19 cellular contexts compared by ENCODE assay signal in genomic region chr11:13229675-13230359, GRCh38. TPM values are rescaled to one million over a fixed set of nuclear protein-coding genes. Genes with fewer than 3 reads are reported as not detected.
A peak's percentile ranks its signal among the peaks of the same experiment; 100 is the strongest.
DNase-seq lines count a peak whose midpoint lies in the region; ATAC-seq and TF ChIP-seq lines count a peak whose summit lies in the region.
"Had no signal": no experiment of that assay in that cellular context is flagged by ENCODE, and none has a peak within 500 bp of the region (broad histone marks: within the 10 kb centered on the region; RNA-seq: fewer than 3 reads in every experiment).

No MANE protein-coding gene starts in this region.

- H3K27ac Mint-ChIP-seq in neural progenitor cell, result peak overlapping the region; percentile 4
- no peak overlapping the region for H3K27ac Mint-ChIP-seq in stimulated activated naive CD8-positive, alpha-beta T cell treated with anti-CD3 and anti-CD28 coated beads, Interleukin-15, amount 100 ng/mL, for 72 hours
- H3K27ac Mint-ChIP-seq: activated T-helper 1 cell treated with anti-CD3 and anti-CD28 coated beads, Interleukin-12 subunit alpha, Interleukin-12 subunit beta, Interleukin-2, Interleukin-4 antibody, amounts not matched to agents 30 ng/mL and 10 ng/mL and 1 ng/mL, durations not matched to agents 14 hours and 24 hours and 36 hours; progenitor cell of endocrine pancreas had no signal

- H3K27me3 ChIP-seq in right cardiac atrium (ENCODE audit: control insufficient read depth, insufficient read depth), result no peaks in the 10 kb centered on the region
- peaks cover 14% of the 10 kb centered on the region for H3K27me3 ChIP-seq in left ventricle myocardium inferior (ENCODE audit: low read depth)
- H3K27me3 ChIP-seq in dorsolateral prefrontal cortex, result no peaks in the 10 kb centered on the region
- H3K27me3 ChIP-seq in neural progenitor cell, result no peaks in the 10 kb centered on the region
- H3K27me3 ChIP-seq in MM.1S (replicated peaks; ENCODE audit: insufficient read depth, low read length), result no peaks in the 10 kb centered on the region
- H3K27me3 ChIP-seq: cardiac muscle cell had no signal

- ATAC-seq in right cardiac atrium, result peak; percentile 25 to 70
- ATAC-seq in stimulated activated naive CD8-positive, alpha-beta T cell treated with anti-CD3 and anti-CD28 coated beads, Interleukin-15, amount 100 ng/mL, for 72 hours, result no peak

- TF ChIP-seq CTCF in left ventricle myocardium inferior (IDR thresholded peaks at IDR 0.05; ENCODE audit: borderline replicate concordance) (no peak), dorsolateral prefrontal cortex (IDR thresholded peaks at IDR 0.05 in 54 of 56, conservative IDR thresholded peaks at IDR 0.05 in 2 of 56; ENCODE audit: low read depth in 1 of 56, partially characterized antibody in 56 of 56) (no peak), neural progenitor cell (IDR thresholded peaks at IDR 0.05) (no peak), MM.1S (IDR thresholded peaks at IDR 0.05; ENCODE audit: low read length) (no peak)

- H3K4me3 ChIP-seq in right cardiac atrium (ENCODE audit: low read length), result no peak overlapping the region
- no peak overlapping the region for H3K4me3 ChIP-seq in left ventricle myocardium inferior
- H3K4me3 ChIP-seq in dorsolateral prefrontal cortex, result no peak overlapping the region
- H3K4me3 ChIP-seq in neural progenitor cell, result no peak overlapping the region
- H3K4me3 ChIP-seq in MM.1S (ENCODE audit: low read length), result no peak overlapping the region
- H3K4me3 ChIP-seq: cardiac muscle cell had no signal

- 43% methylated on average over 2 of the region's 2 CpGs for WGBS in right cardiac atrium

- H3K9me3 ChIP-seq in right cardiac atrium (ENCODE audit: control insufficient read depth, low read length) (no peaks in the 10 kb centered on the region), left ventricle myocardium inferior (replicated peaks) (no peaks in the 10 kb centered on the region), neural progenitor cell (ENCODE audit: low read depth) (no peaks in the 10 kb centered on the region), MM.1S (replicated peaks; ENCODE audit: insufficient read depth, low read length) (no peaks in the 10 kb centered on the region)

- H3K27ac ChIP-seq in right cardiac atrium (ENCODE audit: low read length) (no peak overlapping the region), left ventricle myocardium inferior (replicated peaks) (no peak overlapping the region), dorsolateral prefrontal cortex (peak overlapping the region in 42 of 59 donors; percentile 1 to 69 (median 30)), neural progenitor cell (no peak overlapping the region), MM.1S (ENCODE audit: low read length) (no peak overlapping the region)
- H3K27ac ChIP-seq: cardiac muscle cell had no signal

- H3K79me2 ChIP-seq in neural progenitor cell (ENCODE audit: low read depth) (no peaks in the 10 kb centered on the region), MM.1S (ENCODE audit: low read length) (no peaks in the 10 kb centered on the region)

- H3K9me2 ChIP-seq in MM.1S (replicated peaks; ENCODE audit: insufficient read depth, low read length), result no peaks in the 10 kb centered on the region

- H3K4me1 ChIP-seq in right cardiac atrium (ENCODE audit: control insufficient read depth, insufficient read depth, low read length) (peaks cover 4% of the 10 kb centered on the region), left ventricle myocardium inferior (no peaks in the 10 kb centered on the region), neural progenitor cell (peaks cover 8% of the 10 kb centered on the region), MM.1S (ENCODE audit: low read length) (no peaks in the 10 kb centered on the region)

- H4K20me1 ChIP-seq in neural progenitor cell (ENCODE audit: low read depth) (no peaks in the 10 kb centered on the region), MM.1S (ENCODE audit: insufficient read depth, low read length) (no peaks in the 10 kb centered on the region)

- DNase-seq in right cardiac atrium (peak in 2 of 3 donors; percentile 50 to 71), left ventricle myocardium inferior (no peak), dorsolateral prefrontal cortex (no peak), neural progenitor cell (ENCODE audit: low spot score) (no peak), putamen (ENCODE audit: low spot score) (no peak), D341Med (ENCODE audit: low spot score) (no peak), MM.1S (no peak)
- DNase-seq in stimulated activated naive CD8-positive, alpha-beta T cell treated with anti-CD3 and anti-CD28 coated beads, Interleukin-15, amount 100 ng/mL, for 72 hours, result no peak
- DNase-seq: activated CD4-positive, CD25-positive, alpha-beta regulatory T cell; COR-L47; hypothalamus; NCI-H1930; NCI-H510A treated with DMSO at 0.1 percent for 48 hours; SIG-M5; stimulated activated naive CD4-positive, alpha-beta T cell; T-helper 2 cell had no signal

- no peaks in the 10 kb centered on the region for H3K9me3 Mint-ChIP-seq in neural progenitor cell
- no peaks in the 10 kb centered on the region for H3K9me3 Mint-ChIP-seq in stimulated activated naive CD8-positive, alpha-beta T cell treated with anti-CD3 and anti-CD28 coated beads, Interleukin-15, amount 100 ng/mL, for 72 hours
- H3K9me3 Mint-ChIP-seq: activated T-helper 1 cell treated with anti-CD3 and anti-CD28 coated beads, Interleukin-12 subunit alpha, Interleukin-12 subunit beta, Interleukin-2, Interleukin-4 antibody, amounts not matched to agents 30 ng/mL and 10 ng/mL and 1 ng/mL, durations not matched to agents 14 hours and 24 hours and 36 hours had no signal

- intact Hi-C loops in right cardiac atrium (cut with DNase I), result no loop called here
- intact Hi-C loops in left ventricle myocardium inferior (cut with micrococcal nuclease), result no loop called here
- intact Hi-C loops in dorsolateral prefrontal cortex (cut with DNase I), result no loop called here

- peak overlapping the region; percentile 2 for H3K4me2 ChIP-seq in neural progenitor cell
- no peak overlapping the region for H3K4me2 ChIP-seq in MM.1S (ENCODE audit: low read depth, low read length)

- peaks cover 30% of the 10 kb centered on the region for H3K4me1 Mint-ChIP-seq in neural progenitor cell
- H3K4me1 Mint-ChIP-seq in stimulated activated naive CD8-positive, alpha-beta T cell treated with anti-CD3 and anti-CD28 coated beads, Interleukin-15, amount 100 ng/mL, for 72 hours, result no peaks in the 10 kb centered on the region

- H3K27me3 Mint-ChIP-seq in neural progenitor cell (ENCODE audit: insufficient read depth, low read depth), result peaks cover 7% of the 10 kb centered on the region
- H3K27me3 Mint-ChIP-seq in stimulated activated naive CD8-positive, alpha-beta T cell treated with anti-CD3 and anti-CD28 coated beads, Interleukin-15, amount 100 ng/mL, for 72 hours, result peaks cover 10% of the 10 kb centered on the region

- no peaks in the 10 kb centered on the region for H3K36me3 Mint-ChIP-seq in neural progenitor cell

- H3K36me3 ChIP-seq in left ventricle myocardium inferior (no peaks in the 10 kb centered on the region), neural progenitor cell (no peaks in the 10 kb centered on the region), MM.1S (replicated peaks; ENCODE audit: insufficient read depth, low read length) (no peaks in the 10 kb centered on the region)
- H3K36me3 ChIP-seq: cardiac muscle cell had no signal

- H3K9ac ChIP-seq in neural progenitor cell (no peak overlapping the region), MM.1S (ENCODE audit: low read length) (no peak overlapping the region)

- H3K4me3 Mint-ChIP-seq in neural progenitor cell, result no peak overlapping the region
- H3K4me3 Mint-ChIP-seq in stimulated activated naive CD8-positive, alpha-beta T cell treated with anti-CD3 and anti-CD28 coated beads, Interleukin-15, amount 100 ng/mL, for 72 hours, result no peak overlapping the region
- H3K4me3 Mint-ChIP-seq: activated T-helper 1 cell treated with anti-CD3 and anti-CD28 coated beads, Interleukin-12 subunit alpha, Interleukin-12 subunit beta, Interleukin-2, Interleukin-4 antibody, amounts not matched to agents 30 ng/mL and 10 ng/mL and 1 ng/mL, durations not matched to agents 14 hours and 24 hours and 36 hours had no signal

- H3F3A ChIP-seq in neural progenitor cell (ENCODE audit: low read depth) (no peaks in the 10 kb centered on the region), MM.1S (ENCODE audit: insufficient read depth, low read length) (no peaks in the 10 kb centered on the region)

- H2AFZ ChIP-seq in neural progenitor cell (replicated peaks), result no peak overlapping the region
- H2AFZ ChIP-seq in MM.1S (ENCODE audit: low read length), result no peak overlapping the region

RNA-seq across cellular contexts. Expression of gene BMAL1, which starts 47.8 kb away (rescaled TPM):
- total RNA-seq in right cardiac atrium, result 10 to 100 TPM in 3 of 4 donors, 1 to 10 TPM in 1; 6.5 to 23.4 (median 19.0) TPM
- polyA plus RNA-seq in right cardiac atrium, result 8.5 TPM
- total RNA-seq in left ventricle myocardium inferior, result 7.1 TPM
- 100 to 1,000 TPM in 9 of 120 experiments, 10 to 100 TPM in 111; 32.1 to 122 (median 72.5) TPM for total RNA-seq in dorsolateral prefrontal cortex
- 4.5 and 26.5 TPM in 2 replicates for total RNA-seq in neural progenitor cell (ENCODE audit: low replicate concordance)

Comparison
In these comparisons a context has a peak if more than half of its experiments do, and no peak if none do; other contexts are left out.
1. DNase-seq: peak in right cardiac atrium (2 of 3); none in left ventricle myocardium inferior (single experiment), dorsolateral prefrontal cortex (0 of 10), neural progenitor cell (single experiment), putamen (single experiment), D341Med (single experiment), stimulated activated naive CD8-positive, alpha-beta T cell treated with anti-CD3 and anti-CD28 coated beads, Interleukin-15, amount 100 ng/mL, for 72 hours (0 of 2) and MM.1S (single experiment).
2. H3K27ac ChIP-seq: peak in dorsolateral prefrontal cortex (42 of 59); none in right cardiac atrium (single experiment), left ventricle myocardium inferior (single experiment), neural progenitor cell (single experiment) and MM.1S (single experiment).